In genomic region chr14:49982522-49982951, GRCh38 we compare ENCODE assay signal across 10 cellular contexts.
A peak's percentile ranks its signal among the peaks of the same experiment; 100 is the strongest.
DNase-seq lines count a peak whose midpoint lies in the region; ATAC-seq, FAIRE-seq and TF ChIP-seq lines count a peak whose summit lies in the region.
"Had no signal": no experiment of that assay in that cellular context is flagged by ENCODE, and none has a peak within 500 bp of the region (broad histone marks: within the 10 kb centered on the region; RNA-seq: fewer than 3 reads in every experiment).

No MANE protein-coding gene starts in this region.

- ATAC-seq in GM19455 (IDR thresholded peaks at IDR 0.05; ENCODE audit: unreplicated experiment) = no peak
- ATAC-seq in GM21423 (IDR thresholded peaks at IDR 0.05; ENCODE audit: unreplicated experiment) = no peak
- ATAC-seq in HG02642 (IDR thresholded peaks at IDR 0.05; ENCODE audit: poor library complexity, unreplicated experiment) = no peak

- no peak overlapping the region for H3K14ac ChIP-seq in mesenchymal stem cell (ENCODE audit: low read length in 2 of 2)

- no peak overlapping the region for H3K18ac ChIP-seq in mesenchymal stem cell (ENCODE audit: low read depth in 1 of 2, low read length in 2 of 2)

- H2AK5ac ChIP-seq in mesenchymal stem cell (ENCODE audit: low read length, severe bottlenecking) = no peak overlapping the region

- H3K9me3 ChIP-seq in GM23248 (ENCODE audit: low read depth) (no peaks in the 10 kb centered on the region), mesenchymal stem cell (ENCODE audit: control insufficient read depth, low read length) (no peaks in the 10 kb centered on the region)

- H2AFZ ChIP-seq in GM23248 (no peak overlapping the region), mesenchymal stem cell (ENCODE audit: low read depth, low read length) (no peak overlapping the region)

- H3K79me1 ChIP-seq in mesenchymal stem cell (replicated peaks; ENCODE audit: low read length, poor library complexity, severe bottlenecking) = peaks cover 8% of the 10 kb centered on the region

- H3K4me1 ChIP-seq in GM23248 (ENCODE audit: insufficient read depth) (peaks cover 37% of the 10 kb centered on the region), mesenchymal stem cell (ENCODE audit: control insufficient read depth, insufficient read depth, low read depth, low read length) (peaks cover 18% of the 10 kb centered on the region)

- peaks cover 27% of the 10 kb centered on the region for H3F3A ChIP-seq in GM23248 (ENCODE audit: insufficient read depth)

- no peaks in the 10 kb centered on the region for H3K9me2 ChIP-seq in GM23248 (ENCODE audit: insufficient read depth)

- no peak overlapping the region for H4K8ac ChIP-seq in mesenchymal stem cell (ENCODE audit: low read length)

- H3K79me2 ChIP-seq in GM23248 (ENCODE audit: insufficient read depth) = no peaks in the 10 kb centered on the region

- no peaks in the 10 kb centered on the region for H3K27me3 ChIP-seq in GM23248 (replicated peaks; ENCODE audit: insufficient read depth)
- no peaks in the 10 kb centered on the region for H3K27me3 ChIP-seq in bronchial epithelial cell (ENCODE audit: control insufficient read depth, insufficient read depth, low read length)
- H3K27me3 ChIP-seq in mesenchymal stem cell (ENCODE audit: control insufficient read depth in 1 of 2, insufficient read depth in 1 of 2, low read length in 2 of 2) = no peaks in the 10 kb centered on the region

- no peak overlapping the region for H2BK12ac ChIP-seq in mesenchymal stem cell (ENCODE audit: low read length in 2 of 2)

- H3K27ac ChIP-seq in GM23248 (peak overlapping the region; percentile 80), mesenchymal stem cell (ENCODE audit: low read length, poor library complexity, severe bottlenecking) (peak overlapping the region; percentile 80), caudate nucleus (ENCODE audit: low read depth, low read length) (no peak overlapping the region)

- no peak overlapping the region for H2BK120ac ChIP-seq in mesenchymal stem cell (ENCODE audit: low read depth, low read length)

- H2BK5ac ChIP-seq in mesenchymal stem cell (ENCODE audit: low read depth, low read length, poor library complexity, severe bottlenecking) = peak overlapping the region; percentile 4

- DNase-seq in GM23248 (peak; percentile 94), bronchial epithelial cell (ENCODE audit: low read depth) (peak; percentile 68), mesenchymal stem cell (peak; percentile 38), caudate nucleus (lab: John Stamatoyannopoulos, UW) (no peak)
- DNase-seq: NCI-H524 treated with DMSO at 0.1 percent for 48 hours had no signal

- 0% methylated on average over 9 of the region's 9 CpGs for WGBS in GM23248 (ENCODE audit: low coverage in 1 of 2, low lambda C conversion rate in 2 of 2, missing lambda C conversion rate in 2 of 2), 2 experiments
- WGBS in mesenchymal stem cell = 70% methylated on average over 9 of the region's 9 CpGs

- no peak overlapping the region for H4K91ac ChIP-seq in mesenchymal stem cell (ENCODE audit: low read length)

- in situ Hi-C loops in GM23248 (cut with MboI) = no loop called here

- peak; percentile 72 for FAIRE-seq in A204.1 (lab: Jason Lieb, UNC)
- no peak for FAIRE-seq in bronchial epithelial cell (lab: Jason Lieb, UNC)
- FAIRE-seq: G401.6 had no signal

- H3K4me2 ChIP-seq in GM23248 (ENCODE audit: unreplicated experiment) = peak overlapping the region; percentile 78
- peak overlapping the region; percentile 70 for H3K4me2 ChIP-seq in mesenchymal stem cell (ENCODE audit: low read length, poor library complexity, severe bottlenecking)

- H3K4me3 ChIP-seq in GM23248 (peak overlapping the region; percentile 51), bronchial epithelial cell (ENCODE audit: low read depth, low read length) (no peak overlapping the region), mesenchymal stem cell (ENCODE audit: insufficient read depth in 1 of 2, low read depth in 1 of 2, low read length in 2 of 2) (peak overlapping the region in 1 of 2 experiments; percentile 67)

- H3K9ac ChIP-seq in GM23248 (peak overlapping the region; percentile 66), mesenchymal stem cell (ENCODE audit: low read length) (peak overlapping the region; percentile 88)

- H3K36me3 ChIP-seq in GM23248 (ENCODE audit: low read depth) (no peaks in the 10 kb centered on the region), bronchial epithelial cell (ENCODE audit: control insufficient read depth, insufficient read depth, low read length) (no peaks in the 10 kb centered on the region), mesenchymal stem cell (ENCODE audit: control insufficient read depth in 1 of 2, insufficient read depth in 2 of 2, low read depth in 1 of 2, low read length in 2 of 2) (no peaks in the 10 kb centered on the region)

- H3K4ac ChIP-seq in mesenchymal stem cell (ENCODE audit: low read depth in 1 of 2, low read length in 2 of 2) = no peak overlapping the region

- no peak for TF ChIP-seq CTCF in bronchial epithelial cell (IDR thresholded peaks at IDR 0.05; ENCODE audit: insufficient read depth, low read length, severe bottlenecking)

- no peaks in the 10 kb centered on the region for H4K20me1 ChIP-seq in GM23248 (ENCODE audit: insufficient read depth)

- no peak overlapping the region for H3K23ac ChIP-seq in mesenchymal stem cell (ENCODE audit: low read length in 2 of 2)

- H2BK15ac ChIP-seq in mesenchymal stem cell (ENCODE audit: low read depth, poor library complexity, severe bottlenecking) = no peak overlapping the region

Comparison
In these comparisons a context has a peak if more than half of its experiments do, and no peak if none do; other contexts are left out.
1. DNase-seq: peak in GM23248 (single experiment), bronchial epithelial cell (single experiment) and mesenchymal stem cell (single experiment); none in caudate nucleus (0 of 61).